In the genomic region with DNA sequence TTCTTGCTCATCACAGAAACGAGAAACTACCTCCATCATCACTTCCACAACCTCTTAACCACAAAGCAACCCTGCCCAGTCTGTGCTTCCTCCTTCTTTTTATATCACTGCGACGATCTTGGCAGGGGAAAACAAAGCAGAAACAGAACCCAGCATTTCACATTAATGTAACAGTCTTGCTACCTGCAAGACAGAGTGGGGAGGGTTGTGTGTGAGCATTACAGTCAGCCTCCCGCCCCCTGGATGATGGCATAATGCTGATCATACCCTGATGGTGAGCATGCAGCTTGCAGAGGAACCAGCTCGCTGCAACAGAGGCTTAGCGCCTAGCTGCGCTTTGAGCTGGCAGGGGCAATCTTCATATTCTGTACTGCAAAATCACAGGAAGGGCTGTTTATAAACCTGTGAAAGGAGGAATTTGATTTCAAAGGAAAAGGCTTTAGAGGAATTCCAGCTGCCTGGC, we compare ENCODE assay signal across 1 cellular context.
A peak's percentile ranks its signal among the peaks of the same experiment; 100 is the strongest.
TF ChIP-seq lines count a peak whose summit lies in the region.

No MANE protein-coding gene starts in this region.

TF ChIP-seq in SK-N-SH, 30 proteins besides CTCF, POLR2A, EP300 and RAD21 (continued from another document):
- TF ChIP-seq, protein P1, sequence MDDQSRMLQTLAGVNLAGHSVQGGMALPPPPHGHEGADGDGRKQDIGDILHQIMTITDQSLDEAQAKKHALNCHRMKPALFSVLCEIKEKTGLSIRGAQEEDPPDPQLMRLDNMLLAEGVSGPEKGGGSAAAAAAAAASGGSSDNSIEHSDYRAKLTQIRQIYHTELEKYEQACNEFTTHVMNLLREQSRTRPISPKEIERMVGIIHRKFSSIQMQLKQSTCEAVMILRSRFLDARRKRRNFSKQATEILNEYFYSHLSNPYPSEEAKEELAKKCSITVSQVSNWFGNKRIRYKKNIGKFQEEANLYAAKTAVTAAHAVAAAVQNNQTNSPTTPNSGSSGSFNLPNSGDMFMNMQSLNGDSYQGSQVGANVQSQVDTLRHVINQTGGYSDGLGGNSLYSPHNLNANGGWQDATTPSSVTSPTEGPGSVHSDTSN (IDR thresholded peaks at IDR 0.05) = peak; percentile 78
- TF ChIP-seq, protein P2, sequence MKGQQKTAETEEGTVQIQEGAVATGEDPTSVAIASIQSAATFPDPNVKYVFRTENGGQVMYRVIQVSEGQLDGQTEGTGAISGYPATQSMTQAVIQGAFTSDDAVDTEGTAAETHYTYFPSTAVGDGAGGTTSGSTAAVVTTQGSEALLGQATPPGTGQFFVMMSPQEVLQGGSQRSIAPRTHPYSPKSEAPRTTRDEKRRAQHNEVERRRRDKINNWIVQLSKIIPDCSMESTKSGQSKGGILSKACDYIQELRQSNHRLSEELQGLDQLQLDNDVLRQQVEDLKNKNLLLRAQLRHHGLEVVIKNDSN (IDR thresholded peaks at IDR 0.05; ENCODE audit: borderline replicate concordance, low read depth) = no peak
- TF ChIP-seq POLR2AphosphoS5 (IDR thresholded peaks at IDR 0.05; ENCODE audit: low read depth, low read length) (no peak; the same call in 1 of the 2 replicates), TAF1 (IDR thresholded peaks at IDR 0.05; ENCODE audit: borderline replicate concordance, low read depth, low read length) (no peak)
